8 cellular contexts compared by ENCODE assay signal in genomic region chr13:41061914-41062837, GRCh38. TPM values are rescaled to one million over a fixed set of nuclear protein-coding genes. Genes with fewer than 3 reads are reported as not detected.
A peak's percentile ranks its signal among the peaks of the same experiment; 100 is the strongest.
DNase-seq lines count a peak whose midpoint lies in the region; ATAC-seq and TF ChIP-seq lines count a peak whose summit lies in the region.

No MANE protein-coding gene starts in this region.

- H3K36me3 ChIP-seq in BE2C (peaks cover 11% of the 10 kb centered on the region), Panc1 (ENCODE audit: control insufficient read depth, insufficient read depth, low read length) (peaks cover 28% of the 10 kb centered on the region), lung (ENCODE audit: control insufficient read depth in 2 of 2, insufficient read depth in 2 of 2, low read length in 2 of 2) (peaks cover 0 to 3% of the 10 kb centered on the region in 2 donors)

- CTCF ChIA-PET in Panc1 (lab: Charles Lee): no interaction called here

- H3K27me3 ChIP-seq in BE2C: no peaks in the 10 kb centered on the region
- H3K27me3 ChIP-seq in Panc1 (ENCODE audit: control insufficient read depth, insufficient read depth, low read length): no peaks in the 10 kb centered on the region
- no peaks in the 10 kb centered on the region for H3K27me3 ChIP-seq in lung (ENCODE audit: control insufficient read depth, insufficient read depth)

- TF ChIP-seq CTCF in BE2C (IDR thresholded peaks at IDR 0.05; ENCODE audit: low read depth, low read length) (no peak), Panc1 (IDR thresholded peaks at IDR 0.05) (no peak), lung (IDR thresholded peaks at IDR 0.05; ENCODE audit: control extremely low read depth, extremely low read depth) (no peak), type B pancreatic cell (conservative IDR thresholded peaks at IDR 0.05) (no peak)

- peak overlapping the region; percentile 100 for H3K27ac Mint-ChIP-seq in type B pancreatic cell

- intact Hi-C loops in Panc1 (cut with micrococcal nuclease; ENCODE audit: unreplicated experiment): no loop called here

- H3K36me3 Mint-ChIP-seq in type B pancreatic cell: peaks cover 16% of the 10 kb centered on the region

- H3K9me3 ChIP-seq in BE2C (no peaks in the 10 kb centered on the region), Panc1 (ENCODE audit: control insufficient read depth, insufficient read depth, low read depth, low read length) (no peaks in the 10 kb centered on the region), lung (ENCODE audit: control insufficient read depth in 2 of 2, insufficient read depth in 1 of 2, low read length in 1 of 2) (no peaks in the 10 kb centered on the region)

- H3K4me3 Mint-ChIP-seq in type B pancreatic cell: peak overlapping the region; percentile 91

- POLR2A ChIA-PET in Panc1 (lab: Charles Lee): interaction anchor here (1.1 kb wide), 1 partner anchor 159 kb away, joined by 5 read pairs; no protein-coding TSS in a partner anchor

- H3K27ac ChIP-seq in Panc1 (ENCODE audit: low read length) (peak overlapping the region; percentile 91), lung (ENCODE audit: low read depth in 1 of 2, low read length in 1 of 2) (peak overlapping the region; percentile 98)

- H3K4me1 Mint-ChIP-seq in type B pancreatic cell (ENCODE audit: unreplicated experiment): peaks cover 31% of the 10 kb centered on the region

- H3K9me3 Mint-ChIP-seq in type B pancreatic cell: no peaks in the 10 kb centered on the region

- WGBS in lung, 2 donors: 5 to 9% methylated on average over 24 of the region's 24 CpGs

- DNase-seq in BE2C (no peak), Panc1 (ENCODE audit: low read depth, low spot score) (no peak), dermis microvascular lymphatic vessel endothelial cell (ENCODE audit: low read depth in 2 of 2) (peak; percentile 52 to 79), lung (ENCODE audit: low spot score) (no peak), type B pancreatic cell (ENCODE audit: extremely low spot score, unreplicated experiment) (no peak)
- no peak for DNase-seq in stimulated activated CD4-positive, alpha-beta T cell treated with anti-CD3 and anti-CD28 coated beads, Interleukin-4, amount 100 ng/mL, for 4 hours

- ATAC-seq in GM18907 (IDR thresholded peaks at IDR 0.05; ENCODE audit: unreplicated experiment) (peak; percentile 34), HG03097 (IDR thresholded peaks at IDR 0.05; ENCODE audit: low FRiP score, unreplicated experiment) (peak; percentile 15), Panc1 (peak; percentile 27), lung (ENCODE audit: insufficient read depth, low FRiP score) (peak; percentile 41)

- BruUV-seq in Panc1 (replicated peaks; lab: Mats Ljungman, UMichigan): TSS peak; percentile 71

- peaks cover 14% of the 10 kb centered on the region for H3K27me3 Mint-ChIP-seq in type B pancreatic cell

- H3K4me1 ChIP-seq in BE2C (no peaks in the 10 kb centered on the region; the same call in 1 of the 2 replicates), Panc1 (ENCODE audit: control insufficient read depth, insufficient read depth, low read length) (peaks cover 26% of the 10 kb centered on the region), lung (ENCODE audit: control insufficient read depth in 2 of 2, insufficient read depth in 2 of 2, low read length in 2 of 2) (peaks cover 7 to 8% of the 10 kb centered on the region in 2 donors)

- H3K4me3 ChIP-seq in BE2C (ENCODE audit: low read depth, low read length) (peak overlapping the region; percentile 90), Panc1 (ENCODE audit: low read depth in 2 of 2, low read length in 2 of 2) (peak overlapping the region; percentile 82 to 88), lung (peak overlapping the region; percentile 87)

- in situ Hi-C loops in Panc1 (cut with HindIII; ENCODE audit: low pct_unique_long_range_greater_than_20kb, low sequenced_read_pairs): no loop called here

RNA-seq across cellular contexts. Expression of gene WBP4, which starts 0.9 kb away (rescaled TPM):
- 10.4 TPM for polyA plus RNA-seq in BE2C (2012; ENCODE audit: insufficient read depth, insufficient read length, low read depth)
- total RNA-seq in Panc1 (2021; ENCODE audit: unreplicated experiment) (10.0 TPM), dermis microvascular lymphatic vessel endothelial cell (4.7 TPM in 2 replicates), lung (10 to 100 TPM in 1 of 2 donors, 1 to 10 TPM in 1; 8.1 to 10.7 TPM), type B pancreatic cell (ENCODE audit: low replicate concordance) (5.6 and 7.9 TPM in 2 replicates)
- 8.9 TPM for polyA plus RNA-seq in Panc1 (2012; ENCODE audit: insufficient read length)
- polyA plus RNA-seq in lung: 10 to 100 TPM in 1 of 2 donors, 1 to 10 TPM in 1; 7.9 to 12.4 TPM

RNA-seq across cellular contexts. Expression of gene ELF1, which starts 43.1 kb away (rescaled TPM):
- 2.7 TPM for polyA plus RNA-seq in BE2C (2012; ENCODE audit: insufficient read depth, insufficient read length, low read depth)
- total RNA-seq in Panc1 (2021; ENCODE audit: unreplicated experiment) (28.5 TPM), dermis microvascular lymphatic vessel endothelial cell (71.9 and 106 TPM in 2 replicates), lung (100 to 1,000 TPM in 1 of 2 donors, 10 to 100 TPM in 1; 70.6 to 107 TPM), type B pancreatic cell (ENCODE audit: low replicate concordance) (47.4 and 97.2 TPM in 2 replicates)
- polyA plus RNA-seq in Panc1 (2012; ENCODE audit: insufficient read length): 19.9 TPM
- polyA plus RNA-seq in lung: 10 to 100 TPM; 10.8 to 56.5 TPM

Comparison
In these comparisons a context has a peak if more than half of its experiments do, and no peak if none do; other contexts are left out.
1. DNase-seq: peak in dermis microvascular lymphatic vessel endothelial cell (2 of 2); none in BE2C (single experiment), Panc1 (single experiment), lung (single experiment), type B pancreatic cell (single experiment) and stimulated activated CD4-positive, alpha-beta T cell treated with anti-CD3 and anti-CD28 coated beads, Interleukin-4, amount 100 ng/mL, for 4 hours (0 of 2).
2. Peak in every context shown above with its lines, with median percentiles within 50 percentile points of each other: H3K4me3 ChIP-seq and ATAC-seq.